In genomic region chr17:82317394-82318168, GRCh38 we compare ENCODE assay signal across 10 cellular contexts. TPM values are rescaled to one million over a fixed set of nuclear protein-coding genes. Genes with fewer than 3 reads are reported as not detected.
DNase-seq lines count a peak whose midpoint lies in the region; ATAC-seq and TF ChIP-seq lines count a peak whose summit lies in the region.
"Had no signal": no experiment of that assay in that cellular context is flagged by ENCODE, and none has a peak within 500 bp of the region (broad histone marks: within the 10 kb centered on the region; RNA-seq: fewer than 3 reads in every experiment).

Gene CD7 (minus strand): TSS chr17:82317608. CDS start chr17:82317495, 113 bp downstream.

- H3K27ac ChIP-seq in right cardiac atrium (ENCODE audit: low read length) (no peak within 1 kb of the TSS), vagina (no peak within 1 kb of the TSS)
- H3K27ac ChIP-seq: 22Rv1 had no signal

- DNase-seq in right cardiac atrium: peak in 2 of 3 donors; percentile 46 to 55
- DNase-seq in left cardiac atrium: no peak
- peak; percentile 46 for DNase-seq in activated T-helper 9 cell treated with anti-CD3 and anti-CD28 coated beads, Interleukin-2, amount 50 U/mL, for 16 hours (ENCODE audit: low read depth)
- no peak for DNase-seq in mucosa of gallbladder (ENCODE audit: low spot score)
- DNase-seq in vagina (ENCODE audit: extremely low spot score in 2 of 2): no peak
- no peak for DNase-seq in COR-L47 (lab: John Stamatoyannopoulos, UW)
- DNase-seq in NCI-H146 treated with DMSO at 0.1 percent for 48 hours (lab: John Stamatoyannopoulos, UW; ENCODE audit: unreplicated experiment): no peak
- DNase-seq: NCI-H1436 treated with DMSO at 0.1 percent for 48 hours had no signal

- 78% methylated on average over 26 of the region's 26 CpGs for WGBS in right cardiac atrium

- H3K9me3 ChIP-seq in right cardiac atrium (ENCODE audit: control insufficient read depth, low read length) (no peaks in the 10 kb centered on the region), vagina (no peaks in the 10 kb centered on the region)

- no peak within 1 kb of the TSS for H3K4me3 ChIP-seq in right cardiac atrium (ENCODE audit: low read length)
- H3K4me3 ChIP-seq in vagina: peak within 1 kb of the TSS; percentile 1 to 9

- no peak for TF ChIP-seq POLR2A in vagina (IDR thresholded peaks at IDR 0.05)

- H3K27me3 ChIP-seq in right cardiac atrium (ENCODE audit: control insufficient read depth, insufficient read depth) (no peaks in the 10 kb centered on the region), vagina (no peaks in the 10 kb centered on the region)

- H3K36me3 ChIP-seq in vagina: no peaks in the 10 kb centered on the region

- H3K4me1 ChIP-seq in right cardiac atrium (ENCODE audit: control insufficient read depth, insufficient read depth, low read length) (no peaks in the 10 kb centered on the region), vagina (peaks cover 12% of the 10 kb centered on the region)

- no peak for TF ChIP-seq CTCF in vagina (IDR thresholded peaks at IDR 0.05)

- intact Hi-C loops in right cardiac atrium (cut with DNase I): no loop called here
- intact Hi-C loops in left cardiac atrium (cut with DNase I): no loop called here
- intact Hi-C loops in vagina (cut with DNase I): no loop called here

- ATAC-seq in right cardiac atrium (no peak), left cardiac atrium (no peak), GM21737 (IDR thresholded peaks at IDR 0.05; ENCODE audit: unreplicated experiment) (no peak)

RNA-seq across cellular contexts. Expression of gene CD7, which starts in this region (rescaled TPM):
- total RNA-seq in right cardiac atrium (1 to 10 TPM in 2 of 4 donors, under 1 TPM in 2; 0.31 to 1.4 (median 0.80) TPM), left cardiac atrium (1 to 10 TPM in 1 of 2 donors, under 1 TPM in 1; 0.60 to 1.8 TPM), mucosa of gallbladder (12.0 TPM), vagina (5.2 TPM)
- polyA plus RNA-seq in right cardiac atrium: 0.45 TPM

Comparison
In these comparisons a context has a peak if more than half of its experiments do, and no peak if none do; other contexts are left out.
1. DNase-seq: peak in right cardiac atrium (2 of 3) and activated T-helper 9 cell treated with anti-CD3 and anti-CD28 coated beads, Interleukin-2, amount 50 U/mL, for 16 hours (single experiment); none in left cardiac atrium (single experiment), mucosa of gallbladder (single experiment), vagina (0 of 2), COR-L47 (single experiment) and NCI-H146 treated with DMSO at 0.1 percent for 48 hours (single experiment).